29 cellular contexts compared by ENCODE assay signal in genomic region chr9:135590486-135591079, GRCh38. TPM values are rescaled to one million over a fixed set of nuclear protein-coding genes. Genes with fewer than 3 reads are reported as not detected.
DNase-seq lines count a peak whose midpoint lies in the region; ATAC-seq, FAIRE-seq and TF ChIP-seq lines count a peak whose summit lies in the region.
"Had no signal": no experiment of that assay in that cellular context is flagged by ENCODE, and none has a peak within 500 bp of the region (broad histone marks: within the 10 kb centered on the region; RNA-seq: fewer than 3 reads in every experiment).

No MANE protein-coding gene starts in this region.

- no peaks in the 10 kb centered on the region for H3K4me1 ChIP-seq in kidney (ENCODE audit: control insufficient read depth in 1 of 2, insufficient read depth in 1 of 2, low read depth in 1 of 2, low read length in 2 of 2)
- no peaks in the 10 kb centered on the region for H3K4me1 ChIP-seq in spleen
- H3K4me1 ChIP-seq: Caco-2, HAP-1 had no signal

- TF ChIP-seq POLR2A in spleen (IDR thresholded peaks at IDR 0.05) = no peak

- no peaks in the 10 kb centered on the region for H3K36me3 ChIP-seq in H7 (replicated peaks; ENCODE audit: control insufficient read depth, insufficient read depth, low read length)
- H3K36me3 ChIP-seq in kidney (ENCODE audit: control insufficient read depth in 1 of 2, insufficient read depth in 2 of 2, low read length in 2 of 2) = no peaks in the 10 kb centered on the region
- no peaks in the 10 kb centered on the region for H3K36me3 ChIP-seq in spleen
- H3K36me3 ChIP-seq: BLaER1 treated with 17β-estradiol and CSF1 and Interleukin-3, amounts not matched to agents 10 nM and 100 nM; HAP-1 had no signal

- H3K27me3 ChIP-seq in H7 (ENCODE audit: control insufficient read depth, insufficient read depth, low read length) (no peaks in the 10 kb centered on the region), spleen (replicated peaks in 1 of 7) (peaks cover 0 to 63% (median 4%) of the 10 kb centered on the region in 7 donors)
- H3K27me3 ChIP-seq: BLaER1 treated with 17β-estradiol and CSF1 and Interleukin-3, amounts not matched to agents 10 nM and 100 nM had no signal

- H3K27ac ChIP-seq in kidney (ENCODE audit: low read depth in 2 of 2, low read length in 2 of 2) (no peak overlapping the region), spleen (no peak overlapping the region)
- H3K27ac ChIP-seq: 22Rv1; BLaER1 treated with 17β-estradiol and CSF1 and Interleukin-3, amounts not matched to agents 10 nM and 100 nM; GM23248 had no signal

- peaks cover 0 to 5% of the 10 kb centered on the region in 2 donors for H3K9me3 ChIP-seq in kidney (ENCODE audit: control insufficient read depth in 1 of 2, low read length in 2 of 2)
- peaks cover 0 to 11% (median 0%) of the 10 kb centered on the region in 8 donors for H3K9me3 ChIP-seq in spleen
- H3K9me3 ChIP-seq: Caco-2, HAP-1 had no signal

- peak; percentile 25 for DNase-seq in activated CD4-positive, CD25-positive, alpha-beta regulatory T cell treated with anti-CD3 and anti-CD28 coated beads, Interleukin-2, amount 50 U/mL, for 72 hours
- DNase-seq in H7 (peak; percentile 50), kidney (peak; percentile 66), spleen (peak; percentile 61), NCI-H510A treated with DMSO at 0.1 percent for 48 hours (lab: John Stamatoyannopoulos, UW) (no peak), glomerular visceral epithelial cell (ENCODE audit: extremely low spot score) (no peak), Ammon's horn (ENCODE audit: low spot score) (no peak)
- DNase-seq: ACHN; Caco-2; CD4-positive, alpha-beta memory T cell; DMS 273 treated with DMSO at 0.1 percent for 48 hours; DMS79 treated with DMSO at 0.1 percent for 48 hours; GM23248; NCI-H1105; NCI-H146; NCI-H2029; NCI-H2227 treated with DMSO at 0.1 percent for 48 hours; NCI-H510A; NCI-H774; NK-92 treated with Interleukin-12 subunit alpha and Interleukin-12 subunit beta, amount 100 ng/mL, for 24 hours had no signal

- H3K4me3 ChIP-seq in H7 (ENCODE audit: insufficient read depth, low read depth, low read length) = no peak overlapping the region
- no peak overlapping the region for H3K4me3 ChIP-seq in kidney (ENCODE audit: low read length in 2 of 2)
- no peak overlapping the region for H3K4me3 ChIP-seq in spleen
- H3K4me3 ChIP-seq: BLaER1 treated with 17β-estradiol and CSF1 and Interleukin-3, amounts not matched to agents 10 nM and 100 nM; GM12878; GM23248; HAP-1 had no signal

- ATAC-seq in activated CD4-positive, CD25-positive, alpha-beta regulatory T cell treated with anti-CD3 and anti-CD28 coated beads, Interleukin-2, amount 50 U/mL, for 24 hours = no peak
- ATAC-seq: GM12878, Panc1 had no signal

- intact Hi-C loops in kidney (cut with DNase I) (no loop called here), spleen (cut with DNase I; ENCODE audit: low total_unique reads) (no loop called here)

- no peak overlapping the region for H3K9ac ChIP-seq in kidney (ENCODE audit: low read length in 2 of 2)
- H3K9ac ChIP-seq: BLaER1 treated with 17β-estradiol and CSF1 and Interleukin-3, amounts not matched to agents 10 nM and 100 nM; GM23248 had no signal

- no peak for FAIRE-seq in kidney (lab: Jason Lieb, UNC)
- FAIRE-seq: GM12878, HTR-8/SVneo had no signal

- TF ChIP-seq CTCF in kidney (IDR thresholded peaks at IDR 0.05; ENCODE audit: borderline replicate concordance, extremely low read depth, insufficient read depth) (no peak), spleen (IDR thresholded peaks at IDR 0.05 in 8 of 11, conservative IDR thresholded peaks at IDR 0.05 in 3 of 11) (no peak)

- WGBS in spleen, 5 donors = 79 to 88% (median 82%) methylated on average over 20 to 25 of the region's 25 CpGs

RNA-seq across cellular contexts. Expression of gene PAEP, which starts 29.0 kb away (rescaled TPM):
- not detected in 2 replicates for total RNA-seq in H7 (2014; rRNA removed; shearing (Covaris generic))
- total RNA-seq in kidney (not detected), spleen (not detected)
- polyA plus RNA-seq in kidney (ENCODE audit: insufficient read depth, low read depth, low replicate concordance) (not detected), spleen (not detected)
- total RNA-seq: Caco-2; CD4-positive, alpha-beta memory T cell; GM12878; GM23248 had no signal
- polyA plus RNA-seq: CD4-positive, alpha-beta memory T cell; GM12878; GM23248; IgD-negative memory B cell had no signal

RNA-seq across cellular contexts. Expression of gene OBP2A, which starts 44.7 kb away (rescaled TPM):
- total RNA-seq in H7 (2014; rRNA removed; shearing (Covaris generic)) = not detected in 2 replicates
- total RNA-seq in kidney (not detected), spleen (under 1 TPM in 1 of 7 donors, not detected in 6; 0.40 TPM)
- polyA plus RNA-seq in kidney (ENCODE audit: insufficient read depth, low read depth, low replicate concordance) (not detected), spleen (not detected)
- total RNA-seq: Caco-2; CD4-positive, alpha-beta memory T cell; GM12878; GM23248; SK-MEL-5 had no signal
- polyA plus RNA-seq: CD4-positive, alpha-beta memory T cell; GM12878; GM23248; IgD-negative memory B cell had no signal

RNA-seq across cellular contexts. Expression of gene GLT6D1, which starts 48.8 kb away (rescaled TPM):
- not detected in 2 replicates for total RNA-seq in H7 (2014; rRNA removed; shearing (Covaris generic))
- total RNA-seq in kidney (not detected), spleen (not detected)
- polyA plus RNA-seq in kidney (ENCODE audit: insufficient read depth, low read depth, low replicate concordance) (not detected), spleen (not detected)
- total RNA-seq: Caco-2; CD4-positive, alpha-beta memory T cell; GM12878; GM23248; SK-MEL-5 had no signal
- polyA plus RNA-seq: CD4-positive, alpha-beta memory T cell; GM12878; GM23248; IgD-negative memory B cell had no signal

Comparison
In these comparisons a context has a peak if more than half of its experiments do, and no peak if none do; other contexts are left out.
1. DNase-seq: peak in activated CD4-positive, CD25-positive, alpha-beta regulatory T cell treated with anti-CD3 and anti-CD28 coated beads, Interleukin-2, amount 50 U/mL, for 72 hours (single experiment), H7 (single experiment), kidney (single experiment) and spleen (single experiment); none in NCI-H510A treated with DMSO at 0.1 percent for 48 hours (single experiment), glomerular visceral epithelial cell (single experiment) and Ammon's horn (single experiment).